ENCODE assay signal across 14 cellular contexts in genomic region chr2:164205347-164205746, GRCh38.
A peak's percentile ranks its signal among the peaks of the same experiment; 100 is the strongest.
DNase-seq lines count a peak whose midpoint lies in the region; ATAC-seq and TF ChIP-seq lines count a peak whose summit lies in the region.
"Had no signal": no experiment of that assay in that cellular context is flagged by ENCODE, and none has a peak within 500 bp of the region (broad histone marks: within the 10 kb centered on the region; RNA-seq: fewer than 3 reads in every experiment).

No MANE protein-coding gene starts in this region.

- no peak for TF ChIP-seq CTCF in fibroblast of mammary gland (conservative IDR thresholded peaks at IDR 0.05; ENCODE audit: control insufficient read depth, insufficient read depth, low read depth, low read length)

- DNase-seq in DMS 273 (lab: John Stamatoyannopoulos, UW; ENCODE audit: unreplicated experiment) (peak; percentile 17), DMS 273 treated with DMSO at 0.1 percent for 48 hours (lab: John Stamatoyannopoulos, UW) (no peak), SHP77 treated with DMSO at 0.1 percent for 48 hours (lab: John Stamatoyannopoulos, UW) (peak; percentile 4), fibroblast of mammary gland (ENCODE audit: low read depth) (peak; percentile 58), smooth muscle cell of the brain vasculature (ENCODE audit: low read depth, low spot score) (peak; percentile 40), UCSD-AML1 (lab: John Stamatoyannopoulos, UW; ENCODE audit: unreplicated experiment) (no peak)
- DNase-seq: activated CD4-positive, alpha-beta T cell treated with anti-CD3 and anti-CD28 coated beads, Interleukin-2, amount 50 U/mL, for 48 hours; activated naive CD4-positive, alpha-beta T cell; cortex of kidney; naive thymus-derived CD4-positive, alpha-beta T cell; T-helper 2 cell; tibial artery had no signal

- no peak overlapping the region for H3K4me3 ChIP-seq in fibroblast of mammary gland (ENCODE audit: control insufficient read depth, low read depth, low read length)
- H3K4me3 ChIP-seq: tibial artery had no signal

- ATAC-seq in HG02970 (IDR thresholded peaks at IDR 0.05; ENCODE audit: low FRiP score, unreplicated experiment) (no peak), GM18502 (IDR thresholded peaks at IDR 0.05; ENCODE audit: poor library complexity, unreplicated experiment) (no peak)
- ATAC-seq: naive thymus-derived CD4-positive, alpha-beta T cell had no signal

Comparison
In these comparisons a context has a peak if more than half of its experiments do, and no peak if none do; other contexts are left out.
1. DNase-seq: peak in DMS 273 (single experiment), SHP77 treated with DMSO at 0.1 percent for 48 hours (single experiment), fibroblast of mammary gland (single experiment) and smooth muscle cell of the brain vasculature (single experiment); none in DMS 273 treated with DMSO at 0.1 percent for 48 hours (single experiment) and UCSD-AML1 (single experiment).